In the genomic region with DNA sequence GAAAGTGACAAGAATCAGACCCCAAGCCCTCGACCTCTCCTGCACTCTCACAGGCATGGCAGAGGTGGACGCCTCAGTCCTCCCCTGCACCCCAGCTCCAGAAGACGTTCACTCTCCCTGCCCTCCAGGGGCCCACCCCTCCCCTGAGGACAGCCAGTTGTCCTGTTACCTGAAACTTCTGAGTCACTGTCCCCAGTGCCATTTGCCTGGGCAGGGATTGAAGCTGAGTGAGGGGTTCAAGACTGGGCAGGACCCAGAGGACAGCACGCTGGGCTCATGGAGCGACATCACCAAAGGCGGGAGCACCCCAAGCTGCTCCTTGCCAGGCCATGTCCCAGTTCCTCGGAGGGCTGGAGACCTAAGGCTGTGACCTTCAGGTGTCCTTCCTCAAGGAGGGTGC, we compare ENCODE assay signal across 1 cellular context.
TF ChIP-seq lines count a peak whose summit lies in the region.

No MANE protein-coding gene starts in this region.

TF ChIP-seq in IMR-90, 13 proteins besides CTCF, POLR2A, EP300 and RAD21:
- TF ChIP-seq CHD1 (IDR thresholded peaks at IDR 0.05; ENCODE audit: low read depth, low read length): no peak
- TF ChIP-seq, protein P1, sequence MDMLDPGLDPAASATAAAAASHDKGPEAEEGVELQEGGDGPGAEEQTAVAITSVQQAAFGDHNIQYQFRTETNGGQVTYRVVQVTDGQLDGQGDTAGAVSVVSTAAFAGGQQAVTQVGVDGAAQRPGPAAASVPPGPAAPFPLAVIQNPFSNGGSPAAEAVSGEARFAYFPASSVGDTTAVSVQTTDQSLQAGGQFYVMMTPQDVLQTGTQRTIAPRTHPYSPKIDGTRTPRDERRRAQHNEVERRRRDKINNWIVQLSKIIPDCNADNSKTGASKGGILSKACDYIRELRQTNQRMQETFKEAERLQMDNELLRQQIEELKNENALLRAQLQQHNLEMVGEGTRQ (IDR thresholded peaks at IDR 0.05; ENCODE audit: low read depth, low read length): no peak
- no peak for TF ChIP-seq CEBPB (IDR thresholded peaks at IDR 0.05; ENCODE audit: low read depth, low read length)
- no peak for TF ChIP-seq MAFK (IDR thresholded peaks at IDR 0.05; ENCODE audit: low read depth, low read length)
- no peak for TF ChIP-seq MAZ (IDR thresholded peaks at IDR 0.05; ENCODE audit: borderline replicate concordance, low read depth, low read length)
- TF ChIP-seq SMC3 (IDR thresholded peaks at IDR 0.05; ENCODE audit: low read depth, low read length): no peak
- TF ChIP-seq FOS (IDR thresholded peaks at IDR 0.05; ENCODE audit: low read depth, low read length): no peak
- TF ChIP-seq BHLHE40 (IDR thresholded peaks at IDR 0.05; ENCODE audit: low read depth, low read length): no peak
